In genomic region chr2:191666733-191667132, GRCh38 we compare ENCODE assay signal across 9 cellular contexts. TPM values are rescaled to one million over a fixed set of nuclear protein-coding genes. Genes with fewer than 3 reads are reported as not detected.
DNase-seq lines count a peak whose midpoint lies in the region; ATAC-seq, FAIRE-seq and TF ChIP-seq lines count a peak whose summit lies in the region.
"Had no signal": no experiment of that assay in that cellular context is flagged by ENCODE, and none has a peak within 500 bp of the region (broad histone marks: within the 10 kb centered on the region; RNA-seq: fewer than 3 reads in every experiment).

No MANE protein-coding gene starts in this region.

- H3K27me3 ChIP-seq in foreskin keratinocyte, result no peaks in the 10 kb centered on the region

- peak; percentile 66 for FAIRE-seq in HTR-8/SVneo (lab: Jason Lieb, UNC)

- peaks cover 4% of the 10 kb centered on the region for H3K4me1 ChIP-seq in foreskin keratinocyte

- peaks cover 5% of the 10 kb centered on the region for H3K9me3 Mint-ChIP-seq in activated CD4-positive, alpha-beta memory T cell treated with anti-CD3 and anti-CD28 coated beads, Interleukin-2, amount 10 ng/mL, durations not matched to agents 7 days and 5 days

- H3K27ac Mint-ChIP-seq in activated CD4-positive, alpha-beta memory T cell treated with anti-CD3 and anti-CD28 coated beads, Interleukin-2, amount 10 ng/mL, durations not matched to agents 7 days and 5 days, result no peak overlapping the region

- POLR2A ChIA-PET in activated CD4-positive, alpha-beta memory T cell treated with anti-CD3 and anti-CD28 coated beads, Interleukin-2, amount 10 ng/mL, durations not matched to agents 7 days and 5 days (lab: Charles Lee), result interaction anchor here (6.3 kb wide), 1 partner anchor 11 kb away, joined by 58 read pairs; the partner anchor contains the start of gene NABP1

- DNase-seq in GM12864 (ENCODE audit: low read depth), result peak; percentile 77
- no peak for DNase-seq in HTR-8/SVneo (ENCODE audit: insufficient read length, low spot score)
- DNase-seq in foreskin keratinocyte, result no peak
- no peak for DNase-seq in HCEC 1CT
- no peak for DNase-seq in NCI-H187 treated with DMSO at 0.1 percent for 48 hours (lab: John Stamatoyannopoulos, UW)
- DNase-seq in activated CD4-positive, alpha-beta memory T cell treated with anti-CD3 and anti-CD28 coated beads, Interleukin-2, amount 10 ng/mL, durations not matched to agents 7 days and 5 days, result no peak
- DNase-seq in COLO668 (lab: John Stamatoyannopoulos, UW; ENCODE audit: unreplicated experiment), result no peak

- H3K4me3 Mint-ChIP-seq in activated CD4-positive, alpha-beta memory T cell treated with anti-CD3 and anti-CD28 coated beads, Interleukin-2, amount 10 ng/mL, durations not matched to agents 7 days and 5 days, result no peak overlapping the region
- H3K4me3 Mint-ChIP-seq: neural crest cell had no signal

- CTCF ChIA-PET in activated CD4-positive, alpha-beta memory T cell treated with anti-CD3 and anti-CD28 coated beads, Interleukin-2, amount 10 ng/mL, durations not matched to agents 7 days and 5 days (lab: Charles Lee), result interaction anchor here (0.8 to 1.2 kb wide), 2 partner anchors 13 to 88 kb away, joined by 3 to 4 read pairs; no protein-coding TSS in a partner anchor

- ATAC-seq in GM21717 (IDR thresholded peaks at IDR 0.05; ENCODE audit: unreplicated experiment) (peak; percentile 86), foreskin keratinocyte (peak; percentile 42)

- H3K27ac ChIP-seq in foreskin keratinocyte, result no peak overlapping the region

- no peak overlapping the region for H3K4me3 ChIP-seq in GM12864 (ENCODE audit: low read depth, low read length)

- TF ChIP-seq CTCF in GM12864 (IDR thresholded peaks at IDR 0.05; ENCODE audit: low read depth, low read length, missing control alignments) (no peak), foreskin keratinocyte (conservative IDR thresholded peaks at IDR 0.05) (no peak)

- peaks cover 19% of the 10 kb centered on the region for H3K4me1 Mint-ChIP-seq in activated CD4-positive, alpha-beta memory T cell treated with anti-CD3 and anti-CD28 coated beads, Interleukin-2, amount 10 ng/mL, durations not matched to agents 7 days and 5 days
- H3K4me1 Mint-ChIP-seq: neural crest cell had no signal

- no peaks in the 10 kb centered on the region for H3K27me3 Mint-ChIP-seq in activated CD4-positive, alpha-beta memory T cell treated with anti-CD3 and anti-CD28 coated beads, Interleukin-2, amount 10 ng/mL, durations not matched to agents 7 days and 5 days

- H3K36me3 Mint-ChIP-seq in activated CD4-positive, alpha-beta memory T cell treated with anti-CD3 and anti-CD28 coated beads, Interleukin-2, amount 10 ng/mL, durations not matched to agents 7 days and 5 days (ENCODE audit: low read depth), result peaks cover 5% of the 10 kb centered on the region

RNA-seq across cellular contexts. Expression of gene NABP1, which starts 11.2 kb away (rescaled TPM):
- total RNA-seq in foreskin keratinocyte, result 31.3 and 36.6 TPM in 2 replicates
- polyA plus RNA-seq in foreskin keratinocyte, result 12.4 and 16.8 TPM in 2 replicates
- total RNA-seq in activated CD4-positive, alpha-beta memory T cell treated with anti-CD3 and anti-CD28 coated beads, Interleukin-2, amount 10 ng/mL, durations not matched to agents 7 days and 5 days, result 10 to 100 TPM; 73.5 to 73.7 TPM
